In the genomic region with DNA sequence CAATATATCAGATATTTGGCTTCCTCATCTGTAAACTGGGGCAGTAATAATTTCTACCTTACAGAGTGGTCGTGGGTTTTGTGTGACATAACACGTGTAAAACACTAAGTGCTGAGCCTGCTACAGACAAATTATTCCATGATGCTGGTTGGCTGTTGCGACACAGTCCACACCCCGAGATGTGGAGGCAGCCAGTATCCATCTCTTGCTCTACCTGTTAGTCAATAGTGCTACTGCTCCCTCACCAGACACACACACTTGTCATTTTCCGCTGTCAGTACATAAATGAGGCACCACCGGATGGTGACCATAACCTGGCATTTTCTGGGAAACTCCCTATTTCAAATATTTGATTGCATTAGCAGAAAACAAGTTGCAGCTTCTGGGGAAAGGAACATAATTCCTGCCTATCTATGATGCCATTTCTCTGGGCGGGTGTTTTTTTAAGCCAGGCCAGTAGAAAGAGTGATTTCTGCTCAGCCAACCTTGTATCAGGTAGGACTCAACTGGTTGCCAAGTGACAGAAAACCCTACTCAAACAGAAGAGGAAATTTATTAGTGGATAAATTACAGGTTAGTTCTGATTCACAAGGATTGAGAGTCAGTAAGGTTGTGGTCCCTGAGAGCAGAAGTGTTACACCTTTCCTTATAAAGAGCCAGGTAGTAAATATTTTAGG, we compare ENCODE assay signal across 2 cellular contexts.
A peak's percentile ranks its signal among the peaks of the same experiment; 100 is the strongest.
TF ChIP-seq lines count a peak whose summit lies in the region.

No MANE protein-coding gene starts in this region.

TF ChIP-seq in Ishikawa, 13 proteins besides CTCF, POLR2A, EP300 and RAD21:
- TF ChIP-seq CEBPB (IDR thresholded peaks at IDR 0.05) = 0 out of 2 replicates have a peak, but pooled peaks have one; percentile 30
- TF ChIP-seq ZBTB7A (IDR thresholded peaks at IDR 0.05; ENCODE audit: low read depth) = no peak

TF ChIP-seq in GM12878, 131 proteins besides CTCF, POLR2A, EP300 and RAD21:
- TF ChIP-seq RUNX3 (IDR thresholded peaks at IDR 0.05; ENCODE audit: low read length) (peak; percentile 8; the same call in 1 of the 2 replicates), SUZ12 (IDR thresholded peaks at IDR 0.05; ENCODE audit: unreplicated experiment) (no peak), JUNB (IDR thresholded peaks at IDR 0.05) (peak; percentile 57), SRF (IDR thresholded peaks at IDR 0.05; ENCODE audit: low read depth in 2 of 2, low read length in 2 of 2) (peak; percentile 72 to 95), MEF2A (IDR thresholded peaks at IDR 0.05; ENCODE audit: insufficient read depth, low read depth, low read length) (no peak)
- TF ChIP-seq, protein P1, sequence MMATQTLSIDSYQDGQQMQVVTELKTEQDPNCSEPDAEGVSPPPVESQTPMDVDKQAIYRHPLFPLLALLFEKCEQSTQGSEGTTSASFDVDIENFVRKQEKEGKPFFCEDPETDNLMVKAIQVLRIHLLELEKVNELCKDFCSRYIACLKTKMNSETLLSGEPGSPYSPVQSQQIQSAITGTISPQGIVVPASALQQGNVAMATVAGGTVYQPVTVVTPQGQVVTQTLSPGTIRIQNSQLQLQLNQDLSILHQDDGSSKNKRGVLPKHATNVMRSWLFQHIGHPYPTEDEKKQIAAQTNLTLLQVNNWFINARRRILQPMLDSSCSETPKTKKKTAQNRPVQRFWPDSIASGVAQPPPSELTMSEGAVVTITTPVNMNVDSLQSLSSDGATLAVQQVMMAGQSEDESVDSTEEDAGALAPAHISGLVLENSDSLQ (IDR thresholded peaks at IDR 0.05) = 0 out of 2 replicates have a peak, but pooled peaks have one; percentile 14
